9 cellular contexts compared by ENCODE assay signal in the genomic region with DNA sequence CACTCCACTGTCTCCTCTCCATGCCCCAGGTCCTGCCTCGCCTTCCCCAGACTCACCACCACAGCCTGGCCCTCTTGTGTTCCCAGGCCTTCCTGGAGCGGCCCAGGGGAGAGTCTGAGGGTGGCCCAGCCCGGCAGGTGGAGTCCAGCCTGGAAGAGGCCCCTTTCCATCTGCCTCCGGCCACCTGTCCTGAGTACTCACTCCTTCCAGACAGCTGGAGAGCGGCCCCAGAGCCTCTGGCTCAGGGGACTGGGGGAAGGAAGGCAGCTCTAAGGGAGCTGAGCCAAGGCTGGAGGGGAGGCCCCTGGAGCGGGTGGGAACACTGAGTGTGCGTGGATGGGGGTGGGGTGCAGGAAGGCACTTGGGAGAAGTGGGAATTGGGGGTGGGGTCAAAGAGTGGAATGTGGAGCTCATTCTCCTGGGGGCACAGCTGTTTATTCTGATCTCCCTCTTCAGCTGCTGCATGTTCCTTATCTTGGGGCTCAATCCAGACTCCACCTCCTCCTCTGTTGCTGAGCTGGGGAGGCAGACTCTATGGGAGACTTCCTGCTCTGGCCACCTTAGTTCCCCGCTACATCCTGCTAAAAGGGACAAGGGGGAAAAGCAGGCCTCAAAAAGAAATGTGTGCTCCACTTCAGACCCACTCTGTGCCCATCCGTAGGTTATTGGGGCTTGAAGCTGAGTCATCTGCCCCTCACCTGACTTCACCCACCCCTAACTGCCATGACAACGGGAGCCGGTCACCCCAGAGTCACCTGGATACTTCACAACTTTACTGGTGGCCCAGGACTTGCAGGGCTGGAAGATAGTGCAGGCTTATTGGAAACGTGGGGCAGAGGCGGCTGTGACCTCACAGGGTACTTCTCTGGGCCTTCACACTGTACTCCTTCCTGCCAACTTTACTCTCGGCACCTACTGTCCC. TPM values are rescaled to one million over a fixed set of nuclear protein-coding genes. Genes with fewer than 3 reads are reported as not detected.
DNase-seq lines count a peak whose midpoint lies in the region; ATAC-seq and TF ChIP-seq lines count a peak whose summit lies in the region.
"Had no signal": no experiment of that assay in that cellular context is flagged by ENCODE, and none has a peak within 500 bp of the region (broad histone marks: within the 10 kb centered on the region; RNA-seq: fewer than 3 reads in every experiment).

No MANE protein-coding gene starts in this region.

- H2AK5ac ChIP-seq in neuronal stem cell (ENCODE audit: low read depth, low read length) = no peak overlapping the region

- H3K36me3 ChIP-seq in SJCRH30 = no peaks in the 10 kb centered on the region
- no peaks in the 10 kb centered on the region for H3K36me3 ChIP-seq in neuronal stem cell (replicated peaks in 1 of 2; ENCODE audit: control insufficient read depth in 2 of 2, insufficient read depth in 2 of 2, low read length in 2 of 2)

- peak overlapping the region; percentile 65 for H3K23ac ChIP-seq in neuronal stem cell (ENCODE audit: low read depth, low read length, poor library complexity)

- peak; percentile 84 for DNase-seq in DMS 273 (lab: John Stamatoyannopoulos, UW; ENCODE audit: unreplicated experiment)
- peak; percentile 100 for DNase-seq in SJCRH30
- DNase-seq in choroid plexus epithelial cell (ENCODE audit: low read depth) = peak; percentile 70
- no peak for DNase-seq in neuronal stem cell (ENCODE audit: low spot score)
- DNase-seq in medulla oblongata (ENCODE audit: extremely low spot score) = no peak
- DNase-seq in NCI-H1105 treated with DMSO at 0.1 percent for 48 hours (lab: John Stamatoyannopoulos, UW) = no peak
- DNase-seq in effector CD8-positive, alpha-beta T cell (lab: John Stamatoyannopoulos, UW) = no peak
- DNase-seq: NCI-H2081 had no signal

- H3K79me1 ChIP-seq in neuronal stem cell (ENCODE audit: low read depth, low read length) = no peaks in the 10 kb centered on the region

- peak overlapping the region; percentile 50 for H2AFZ ChIP-seq in neuronal stem cell (ENCODE audit: low read length)

- TF ChIP-seq CTCF in choroid plexus epithelial cell (conservative IDR thresholded peaks at IDR 0.05; ENCODE audit: low read depth, low read length) = no peak

- peak overlapping the region; percentile 15 for H3K18ac ChIP-seq in neuronal stem cell (ENCODE audit: low read length)

- H2BK12ac ChIP-seq in neuronal stem cell (ENCODE audit: low read length) = no peak overlapping the region

- no peak overlapping the region for H3K4ac ChIP-seq in neuronal stem cell (ENCODE audit: low read length)

- no peak overlapping the region for H2BK15ac ChIP-seq in neuronal stem cell (ENCODE audit: low read length)

- H3K4me2 ChIP-seq in neuronal stem cell (ENCODE audit: insufficient read depth, low read length, poor library complexity, severe bottlenecking) = no peak overlapping the region

- H3K27ac ChIP-seq in SJCRH30 (peak overlapping the region; percentile 94), neuronal stem cell (replicated peaks; ENCODE audit: low read length) (no peak overlapping the region)

- no peaks in the 10 kb centered on the region for H3K27me3 ChIP-seq in SJCRH30
- no peaks in the 10 kb centered on the region for H3K27me3 ChIP-seq in neuronal stem cell (ENCODE audit: control insufficient read depth in 3 of 3, insufficient read depth in 3 of 3, low read depth in 1 of 3, low read length in 3 of 3)

- H3K14ac ChIP-seq in neuronal stem cell (ENCODE audit: low read length) = peak overlapping the region; percentile 49

- H3K9me3 ChIP-seq in SJCRH30 (replicated peaks) (no peaks in the 10 kb centered on the region), neuronal stem cell (replicated peaks in 1 of 2; ENCODE audit: control insufficient read depth in 2 of 2, insufficient read depth in 1 of 2, low read depth in 1 of 2, low read length in 2 of 2) (no peaks in the 10 kb centered on the region)

- no peak overlapping the region for H2BK5ac ChIP-seq in neuronal stem cell (ENCODE audit: low read length)

- peak overlapping the region; percentile 27 for H3K4me3 ChIP-seq in SJCRH30
- H3K4me3 ChIP-seq in choroid plexus epithelial cell (ENCODE audit: low read depth, low read length) = no peak overlapping the region
- no peak overlapping the region for H3K4me3 ChIP-seq in neuronal stem cell (ENCODE audit: low read length in 2 of 2)

- no peak for ATAC-seq in GM21367 (IDR thresholded peaks at IDR 0.05; ENCODE audit: unreplicated experiment)

- no CpG with 5 or more reads among the region's 14 CpGs for WGBS in neuronal stem cell (ENCODE audit: extremely low coverage in 2 of 2, insufficient read length in 2 of 2, insufficient replicate concordance in 1 of 2), 2 donors

- no peak overlapping the region for H4K91ac ChIP-seq in neuronal stem cell (ENCODE audit: low read depth, low read length, poor library complexity)

- H3K9ac ChIP-seq in neuronal stem cell (ENCODE audit: low read depth, low read length, poor library complexity) = no peak overlapping the region

- H3K4me1 ChIP-seq in SJCRH30 (peaks cover 47% of the 10 kb centered on the region), neuronal stem cell (ENCODE audit: control insufficient read depth in 2 of 2, insufficient read depth in 1 of 2, low read depth in 1 of 2, low read length in 2 of 2) (peaks cover 0 to 6% of the 10 kb centered on the region in 2 donors)

- no peak overlapping the region for H4K8ac ChIP-seq in neuronal stem cell (ENCODE audit: low read depth, low read length)

- no peak overlapping the region for H2BK120ac ChIP-seq in neuronal stem cell (ENCODE audit: low read depth, low read length)

RNA-seq across cellular contexts. Expression of gene TAF8, which starts 19.5 kb away (rescaled TPM):
- total RNA-seq in SJCRH30 (2014; rRNA removed; shearing (Covaris generic)) = 37.0 and 43.1 TPM in 2 replicates
- 30.4 TPM for polyA plus RNA-seq in neuronal stem cell (2013, experiment 1 of 2)
- polyA plus RNA-seq in neuronal stem cell (2013, experiment 2 of 2) = 29.3 TPM

Comparison
In these comparisons a context has a peak if more than half of its experiments do, and no peak if none do; other contexts are left out.
1. DNase-seq: peak in DMS 273 (single experiment), SJCRH30 (2 of 2) and choroid plexus epithelial cell (single experiment); none in neuronal stem cell (single experiment), medulla oblongata (single experiment), NCI-H1105 treated with DMSO at 0.1 percent for 48 hours (single experiment) and effector CD8-positive, alpha-beta T cell (single experiment).